ENCODE assay signal across 15 cellular contexts in the genomic region with DNA sequence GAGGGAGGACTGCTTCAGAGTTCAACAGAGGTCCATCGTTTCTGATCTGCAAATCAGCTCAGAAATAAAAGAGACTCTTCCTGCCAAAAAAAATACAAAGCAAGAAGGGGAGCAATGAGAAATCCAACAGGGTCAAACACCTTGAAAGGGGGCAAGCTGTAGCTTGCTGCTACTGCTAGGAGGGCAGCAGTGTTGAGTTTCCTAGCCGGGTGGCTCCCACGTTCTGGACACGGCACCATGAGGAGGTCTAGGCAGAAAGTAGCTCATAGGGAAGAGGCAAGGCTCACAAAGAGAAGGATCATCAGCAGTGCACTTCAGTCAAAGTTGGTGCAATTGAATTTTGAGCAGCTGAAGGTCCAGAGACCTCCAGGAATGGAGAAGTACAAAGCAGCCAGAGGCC.
A peak's percentile ranks its signal among the peaks of the same experiment; 100 is the strongest.
DNase-seq lines count a peak whose midpoint lies in the region; ATAC-seq and FAIRE-seq lines count a peak whose summit lies in the region.
"Had no signal": no experiment of that assay in that cellular context is flagged by ENCODE, and none has a peak within 500 bp of the region (broad histone marks: within the 10 kb centered on the region; RNA-seq: fewer than 3 reads in every experiment).

No MANE protein-coding gene starts in this region.

- no peak overlapping the region; a peak in 2 of 20 replicates for H3K4me3 ChIP-seq in BLaER1 treated with 17β-estradiol and CSF1 and Interleukin-3, amounts not matched to agents 10 nM and 100 nM
- H3K4me3 ChIP-seq in small intestine (ENCODE audit: low read depth in 1 of 2, low read length in 2 of 2): no peak overlapping the region
- H3K4me3 ChIP-seq: ascending aorta, dorsolateral prefrontal cortex, SJSA1 had no signal

- FAIRE-seq in GM19239 (lab: Jason Lieb, UNC) (peak; percentile 51), small intestine (lab: Jason Lieb, UNC) (no peak)

- ATAC-seq in activated naive CD8-positive, alpha-beta T cell treated with anti-CD3 and anti-CD28 coated beads, Interleukin-2, amount 10 ng/mL, durations not matched to agents 7 days and 5 days (ENCODE audit: low read depth): no peak
- no peak for ATAC-seq in naive thymus-derived CD8-positive, alpha-beta T cell

- no peaks in the 10 kb centered on the region for H3K9me3 Mint-ChIP-seq in activated naive CD8-positive, alpha-beta T cell treated with anti-CD3 and anti-CD28 coated beads, Interleukin-2, amount 10 ng/mL, durations not matched to agents 7 days and 5 days
- H3K9me3 Mint-ChIP-seq in naive thymus-derived CD8-positive, alpha-beta T cell: no peaks in the 10 kb centered on the region
- H3K9me3 Mint-ChIP-seq: type B pancreatic cell had no signal

- H3K9ac ChIP-seq in BLaER1 treated with 17β-estradiol and CSF1 and Interleukin-3, amounts not matched to agents 10 nM and 100 nM: peak overlapping the region in 9 of 11 experiments; percentile 81 to 88 (median 83); a peak in 17 of 22 replicates
- H3K9ac ChIP-seq: parathyroid adenoma had no signal

- peaks cover 54 to 84% (median 74%) of the 10 kb centered on the region in 10 experiments for H3K4me1 ChIP-seq in BLaER1 treated with 17β-estradiol and CSF1 and Interleukin-3, amounts not matched to agents 10 nM and 100 nM
- peaks cover 0 to 8% of the 10 kb centered on the region in 2 donors for H3K4me1 ChIP-seq in small intestine (ENCODE audit: control insufficient read depth in 2 of 2, insufficient read depth in 1 of 2, low read depth in 1 of 2, low read length in 1 of 2)
- H3K4me1 ChIP-seq: parathyroid adenoma had no signal

- no peak overlapping the region for H3K4me3 Mint-ChIP-seq in activated naive CD8-positive, alpha-beta T cell treated with anti-CD3 and anti-CD28 coated beads, Interleukin-2, amount 10 ng/mL, durations not matched to agents 7 days and 5 days
- peak overlapping the region; percentile 56 to 87 (median 78) for H3K4me3 Mint-ChIP-seq in naive thymus-derived CD8-positive, alpha-beta T cell
- H3K4me3 Mint-ChIP-seq: type B pancreatic cell had no signal

- no peak for DNase-seq in GM19239 (ENCODE audit: insufficient read length, low spot score)
- DNase-seq in activated naive CD8-positive, alpha-beta T cell treated with anti-CD3 and anti-CD28 coated beads, Interleukin-2, amount 10 ng/mL, durations not matched to agents 7 days and 5 days: no peak
- no peak for DNase-seq in naive thymus-derived CD8-positive, alpha-beta T cell
- no peak for DNase-seq in small intestine
- DNase-seq in NCI-H1417 (lab: John Stamatoyannopoulos, UW): no peak
- DNase-seq in NOMO-1 treated with dmso at 0.1 percent for 144 hours (lab: John Stamatoyannopoulos, UW; ENCODE audit: unreplicated experiment): no peak
- no peak for DNase-seq in epidermal melanocyte (ENCODE audit: insufficient read length, low spot score)
- DNase-seq: dorsolateral prefrontal cortex, NCI-H2081, NCI-H82 had no signal

- peaks cover 0 to 17% (median 2%) of the 10 kb centered on the region in 11 experiments; a peak in 3 of 22 replicates for H3K36me3 ChIP-seq in BLaER1 treated with 17β-estradiol and CSF1 and Interleukin-3, amounts not matched to agents 10 nM and 100 nM
- no peaks in the 10 kb centered on the region for H3K36me3 ChIP-seq in small intestine (ENCODE audit: control insufficient read depth in 2 of 2, insufficient read depth in 2 of 2, low read length in 2 of 2)
- H3K36me3 ChIP-seq: ascending aorta, SJSA1 had no signal

- H3K9me3 ChIP-seq in BLaER1 treated with 17β-estradiol and CSF1 and Interleukin-3, amounts not matched to agents 10 nM and 100 nM (replicated peaks in 1 of 11): peaks cover 0 to 21% (median 7%) of the 10 kb centered on the region in 11 experiments; a peak in 12 of 22 replicates
- no peaks in the 10 kb centered on the region for H3K9me3 ChIP-seq in small intestine (ENCODE audit: control insufficient read depth, low read depth)
- H3K9me3 ChIP-seq: ascending aorta, SJSA1 had no signal

- WGBS in small intestine, 3 donors: 82 to 94% (median 87%) methylated on average over 4 of the region's 4 CpGs

- peak overlapping the region; percentile 88 to 99 (median 96); a peak in 21 of 22 replicates for H3K27ac ChIP-seq in BLaER1 treated with 17β-estradiol and CSF1 and Interleukin-3, amounts not matched to agents 10 nM and 100 nM
- no peak overlapping the region for H3K27ac ChIP-seq in small intestine (ENCODE audit: low read depth in 1 of 2, low read length in 1 of 2)
- H3K27ac ChIP-seq: parathyroid adenoma, SJSA1 had no signal

- H3K27me3 ChIP-seq in BLaER1 treated with 17β-estradiol and CSF1 and Interleukin-3, amounts not matched to agents 10 nM and 100 nM: no peaks in the 10 kb centered on the region
- no peaks in the 10 kb centered on the region for H3K27me3 ChIP-seq in small intestine (ENCODE audit: control insufficient read depth in 2 of 2, insufficient read depth in 2 of 2, low read length in 2 of 2)
- H3K27me3 ChIP-seq: ascending aorta, dorsolateral prefrontal cortex, SJSA1 had no signal

- H4K20me1 ChIP-seq in BLaER1 treated with 17β-estradiol and CSF1 and Interleukin-3, amounts not matched to agents 10 nM and 100 nM: peaks cover 0 to 3% (median 0%) of the 10 kb centered on the region in 11 experiments; a peak in 3 of 22 replicates

- H3K4me2 ChIP-seq in BLaER1 treated with 17β-estradiol and CSF1 and Interleukin-3, amounts not matched to agents 10 nM and 100 nM: peak overlapping the region; percentile 76 to 97 (median 87)

- peaks cover 3% of the 10 kb centered on the region for H3K36me3 Mint-ChIP-seq in activated naive CD8-positive, alpha-beta T cell treated with anti-CD3 and anti-CD28 coated beads, Interleukin-2, amount 10 ng/mL, durations not matched to agents 7 days and 5 days
- peaks cover 0 to 4% (median 0%) of the 10 kb centered on the region in 3 donors for H3K36me3 Mint-ChIP-seq in naive thymus-derived CD8-positive, alpha-beta T cell
- H3K36me3 Mint-ChIP-seq: type B pancreatic cell had no signal

- H3K27ac Mint-ChIP-seq in activated naive CD8-positive, alpha-beta T cell treated with anti-CD3 and anti-CD28 coated beads, Interleukin-2, amount 10 ng/mL, durations not matched to agents 7 days and 5 days: peak overlapping the region; percentile 31
- H3K27ac Mint-ChIP-seq in naive thymus-derived CD8-positive, alpha-beta T cell: peak overlapping the region; percentile 70 to 94 (median 86)
- H3K27ac Mint-ChIP-seq: type B pancreatic cell had no signal

- POLR2A ChIA-PET in activated naive CD8-positive, alpha-beta T cell treated with anti-CD3 and anti-CD28 coated beads, Interleukin-2, amount 10 ng/mL, durations not matched to agents 7 days and 5 days (lab: Charles Lee): interaction anchor here (0.5 kb wide), 1 partner anchor 33 kb away, joined by 3 read pairs; no protein-coding TSS in a partner anchor
- POLR2A ChIA-PET in naive thymus-derived CD8-positive, alpha-beta T cell (lab: Charles Lee): interaction anchor here (0.7 to 1.5 kb wide), 3 partner anchors 9 to 77 kb away, joined by 3 read pairs; no protein-coding TSS in a partner anchor

- peaks cover 55% of the 10 kb centered on the region for H3K4me1 Mint-ChIP-seq in activated naive CD8-positive, alpha-beta T cell treated with anti-CD3 and anti-CD28 coated beads, Interleukin-2, amount 10 ng/mL, durations not matched to agents 7 days and 5 days
- peaks cover 58 to 99% (median 97%) of the 10 kb centered on the region in 4 donors for H3K4me1 Mint-ChIP-seq in naive thymus-derived CD8-positive, alpha-beta T cell

- no peaks in the 10 kb centered on the region for H3K27me3 Mint-ChIP-seq in activated naive CD8-positive, alpha-beta T cell treated with anti-CD3 and anti-CD28 coated beads, Interleukin-2, amount 10 ng/mL, durations not matched to agents 7 days and 5 days
- no peaks in the 10 kb centered on the region for H3K27me3 Mint-ChIP-seq in naive thymus-derived CD8-positive, alpha-beta T cell
- H3K27me3 Mint-ChIP-seq: type B pancreatic cell had no signal

Comparison
In these comparisons a context has a peak if more than half of its experiments do, and no peak if none do; other contexts are left out.
1. H3K27ac ChIP-seq: peak in BLaER1 treated with 17β-estradiol and CSF1 and Interleukin-3, amounts not matched to agents 10 nM and 100 nM (11 of 11); none in small intestine (0 of 2).